30 cellular contexts compared by ENCODE assay signal in the genomic region with DNA sequence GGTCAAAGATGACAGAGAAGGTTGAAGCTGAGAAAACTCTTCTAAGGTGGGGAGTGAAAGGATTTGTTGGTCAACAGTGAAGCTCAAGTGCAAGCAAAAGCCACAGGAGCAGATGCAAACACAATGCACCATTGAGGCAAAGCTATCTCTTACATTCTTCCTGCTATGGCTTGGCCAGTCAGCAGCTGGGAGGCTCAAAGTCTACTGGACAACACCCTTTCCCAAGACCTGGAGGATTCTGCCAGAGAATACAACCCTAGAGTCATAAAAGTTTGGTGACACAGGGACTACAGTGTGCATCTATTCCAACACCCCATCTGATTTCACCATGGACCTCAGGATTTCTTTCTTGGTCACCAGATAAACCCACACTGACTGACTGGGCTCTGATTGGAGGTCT.
"Had no signal": no experiment of that assay in that cellular context is flagged by ENCODE, and none has a peak within 500 bp of the region (broad histone marks: within the 10 kb centered on the region; RNA-seq: fewer than 3 reads in every experiment).

No MANE protein-coding gene starts in this region.

- H3K36me3 ChIP-seq: ascending aorta, breast epithelium, cardiac muscle cell, gastroesophageal sphincter had no signal

- H3K4me3 ChIP-seq: ascending aorta, breast epithelium, cardiac muscle cell, coronary artery, dorsolateral prefrontal cortex, gastroesophageal sphincter had no signal

- ATAC-seq: activated CD4-positive, alpha-beta T cell treated with anti-CD3 and anti-CD28 coated beads for 36 hours; activated naive CD4-positive, alpha-beta T cell treated with anti-CD3 and anti-CD28 coated beads, Interleukin-2, amount 50 U/mL, for 72 hours; activated T-cell treated with anti-CD3 and anti-CD28 coated beads, Interleukin-2, amount 50 U/mL, for 72 hours; esophagus mucosa; foreskin keratinocyte; gastroesophageal sphincter; T-helper 17 cell had no signal

- DNase-seq: activated CD4-positive, alpha-beta memory T cell treated with anti-CD3 and anti-CD28 coated beads, Interleukin-2, amount 10 ng/mL, durations not matched to agents 7 days and 5 days; activated CD4-positive, alpha-beta T cell treated with anti-CD3 and anti-CD28 coated beads for 36 hours; activated CD4-positive, alpha-beta T cell treated with anti-CD3 and anti-CD28 coated beads, Interleukin-2, amount 10 ng/mL, durations not matched to agents 7 days and 5 days; activated CD4-positive, alpha-beta T cell treated with anti-CD3 and anti-CD28 coated beads, Interleukin-2, amount 50 U/mL, for 4 hours; activated CD4-positive, CD25-positive, alpha-beta regulatory T cell; activated CD4-positive, CD25-positive, alpha-beta regulatory T cell treated with anti-CD3 and anti-CD28 coated beads, Interleukin-2, amount 50 U/mL, for 72 hours; activated CD8-positive, alpha-beta memory T cell treated with anti-CD3 and anti-CD28 coated beads, Interleukin-2, amount 50 U/mL, for 48 hours; activated gamma-delta T cell; activated naive CD4-positive, alpha-beta T cell; activated naive CD4-positive, alpha-beta T cell treated with anti-CD3 and anti-CD28 coated beads, Interleukin-2, amount 10 ng/mL, durations not matched to agents 7 days and 5 days; activated naive CD8-positive, alpha-beta T cell treated with anti-CD3 and anti-CD28 coated beads, Interleukin-2, amount 10 ng/mL, durations not matched to agents 7 days and 5 days; activated T-cell treated with anti-CD3 and anti-CD28 coated beads for 4 hours; activated T-cell treated with anti-CD3 and anti-CD28 coated beads, Interleukin-2, amount 50 U/mL, for 24 hours; activated T-cell treated with anti-CD3 and anti-CD28 coated beads, Interleukin-2, amount 50 U/mL, for 72 hours; central memory CD4-positive, alpha-beta T cell; cerebellar nuclear complex; dorsolateral prefrontal cortex; effector memory CD4-positive, alpha-beta T cell; endodermal cell; foreskin keratinocyte; T-helper 1 cell; T-helper 17 cell; T1000 had no signal

- H3K4me1 ChIP-seq: ascending aorta, breast epithelium, foreskin keratinocyte, gastroesophageal sphincter had no signal

- H3K27ac ChIP-seq: ascending aorta, breast epithelium, cardiac muscle cell, coronary artery, dorsolateral prefrontal cortex, foreskin keratinocyte, gastroesophageal sphincter had no signal

- H3K27me3 ChIP-seq: ascending aorta, breast epithelium, cardiac muscle cell, foreskin keratinocyte, gastroesophageal sphincter had no signal

- H3K9me3 ChIP-seq: ascending aorta, breast epithelium had no signal
